In the genomic region with DNA sequence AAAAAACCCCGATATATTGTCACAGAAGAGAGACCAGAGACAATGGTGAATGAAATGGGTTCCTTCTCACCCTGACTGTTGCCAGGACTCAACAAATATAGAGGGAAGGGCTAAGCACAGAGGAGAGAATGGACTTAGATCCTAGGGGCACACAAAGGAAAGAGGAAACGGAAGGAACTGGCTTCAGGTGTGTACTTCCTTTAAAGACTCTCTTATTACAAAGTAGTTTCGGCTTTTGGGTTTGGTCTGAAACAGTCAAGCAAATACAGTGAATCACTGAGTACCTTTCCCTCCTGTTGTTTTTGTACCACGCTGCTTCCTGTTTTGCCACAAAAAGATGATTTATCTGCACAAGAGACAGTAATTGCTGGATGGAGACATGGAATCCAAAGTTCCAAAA, we compare ENCODE assay signal across 1 cellular context.
TF ChIP-seq lines count a peak whose summit lies in the region.

No MANE protein-coding gene starts in this region.

TF ChIP-seq in IMR-90, 13 proteins besides CTCF, POLR2A, EP300 and RAD21:
- TF ChIP-seq CEBPB (IDR thresholded peaks at IDR 0.05; ENCODE audit: low read depth, low read length) = no peak
- TF ChIP-seq NFE2L2 (IDR thresholded peaks at IDR 0.05; ENCODE audit: low read depth, low read length) = no peak
- no peak for TF ChIP-seq MAFK (IDR thresholded peaks at IDR 0.05; ENCODE audit: low read depth, low read length)
- no peak for TF ChIP-seq BHLHE40 (IDR thresholded peaks at IDR 0.05; ENCODE audit: low read depth, low read length)
- no peak for TF ChIP-seq RFX5 (IDR thresholded peaks at IDR 0.05; ENCODE audit: low read depth, low read length)
- TF ChIP-seq, protein P1, sequence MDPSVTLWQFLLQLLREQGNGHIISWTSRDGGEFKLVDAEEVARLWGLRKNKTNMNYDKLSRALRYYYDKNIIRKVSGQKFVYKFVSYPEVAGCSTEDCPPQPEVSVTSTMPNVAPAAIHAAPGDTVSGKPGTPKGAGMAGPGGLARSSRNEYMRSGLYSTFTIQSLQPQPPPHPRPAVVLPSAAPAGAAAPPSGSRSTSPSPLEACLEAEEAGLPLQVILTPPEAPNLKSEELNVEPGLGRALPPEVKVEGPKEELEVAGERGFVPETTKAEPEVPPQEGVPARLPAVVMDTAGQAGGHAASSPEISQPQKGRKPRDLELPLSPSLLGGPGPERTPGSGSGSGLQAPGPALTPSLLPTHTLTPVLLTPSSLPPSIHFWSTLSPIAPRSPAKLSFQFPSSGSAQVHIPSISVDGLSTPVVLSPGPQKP (IDR thresholded peaks at IDR 0.05; ENCODE audit: borderline replicate concordance, low read depth, low read length) = no peak
- TF ChIP-seq CHD1 (IDR thresholded peaks at IDR 0.05; ENCODE audit: low read depth, low read length) = no peak
- no peak for TF ChIP-seq MXI1 (IDR thresholded peaks at IDR 0.05; ENCODE audit: borderline replicate concordance, low read depth, low read length)
- TF ChIP-seq MAZ (IDR thresholded peaks at IDR 0.05; ENCODE audit: borderline replicate concordance, low read depth, low read length) = no peak
- TF ChIP-seq FOS (IDR thresholded peaks at IDR 0.05; ENCODE audit: low read depth, low read length) = no peak
- no peak for TF ChIP-seq SMC3 (IDR thresholded peaks at IDR 0.05; ENCODE audit: low read depth, low read length)
- no peak for TF ChIP-seq RCOR1 (IDR thresholded peaks at IDR 0.05; ENCODE audit: insufficient replicate concordance, low read length)
- TF ChIP-seq, protein P2, sequence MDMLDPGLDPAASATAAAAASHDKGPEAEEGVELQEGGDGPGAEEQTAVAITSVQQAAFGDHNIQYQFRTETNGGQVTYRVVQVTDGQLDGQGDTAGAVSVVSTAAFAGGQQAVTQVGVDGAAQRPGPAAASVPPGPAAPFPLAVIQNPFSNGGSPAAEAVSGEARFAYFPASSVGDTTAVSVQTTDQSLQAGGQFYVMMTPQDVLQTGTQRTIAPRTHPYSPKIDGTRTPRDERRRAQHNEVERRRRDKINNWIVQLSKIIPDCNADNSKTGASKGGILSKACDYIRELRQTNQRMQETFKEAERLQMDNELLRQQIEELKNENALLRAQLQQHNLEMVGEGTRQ (IDR thresholded peaks at IDR 0.05; ENCODE audit: low read depth, low read length) = no peak
